In the genomic region with DNA sequence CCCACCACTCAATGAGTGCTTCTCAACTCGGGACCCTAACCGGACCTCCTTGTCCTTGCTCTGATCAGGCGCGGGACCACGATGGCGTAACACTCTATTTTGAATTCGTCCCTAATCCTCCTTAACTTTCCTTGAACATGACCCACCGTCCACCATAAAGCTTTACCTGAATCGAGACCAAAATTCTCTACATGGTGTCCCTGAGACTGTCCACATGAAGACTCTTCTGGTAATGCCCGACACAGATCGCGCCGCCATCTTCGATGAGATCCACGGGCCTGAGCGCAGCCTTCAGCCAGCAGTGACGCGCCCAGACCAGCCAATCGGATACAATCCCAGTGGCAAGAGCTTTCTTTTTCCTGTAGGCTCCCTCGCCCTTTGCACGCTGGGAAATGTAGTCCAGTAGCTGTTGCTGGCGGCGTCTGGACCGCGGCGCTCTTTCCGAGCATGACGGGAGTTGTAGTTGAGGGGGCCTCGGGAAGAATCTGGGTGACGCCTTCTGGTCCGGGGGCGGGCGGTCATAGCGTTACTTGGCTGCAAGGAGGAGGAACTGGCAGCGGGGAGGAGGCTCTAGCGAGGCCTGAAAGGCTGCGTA, we compare ENCODE assay signal across 8 cellular contexts. TPM values are rescaled to one million over a fixed set of nuclear protein-coding genes. Genes with fewer than 3 reads are reported as not detected.
DNase-seq lines count a peak whose midpoint lies in the region; ATAC-seq and TF ChIP-seq lines count a peak whose summit lies in the region.

TSS of gene MRPL50 (minus strand) at position 284 of the 595 bp plus-strand sequence. CDS start at position 258, 26 bp downstream.
TSS of gene ZNF189 (plus strand) at position 517 of the 595 bp plus-strand sequence. CDS start 306 bp downstream, outside the sequence.

- no peaks in the 10 kb centered on the region for H3K27me3 ChIP-seq in CD8-positive, alpha-beta T cell (ENCODE audit: insufficient read depth, low read length)
- H3K27me3 ChIP-seq in effector memory CD4-positive, alpha-beta T cell (replicated peaks; ENCODE audit: control insufficient read depth, insufficient read depth, low read length, poor library complexity, severe bottlenecking) = no peaks in the 10 kb centered on the region

- H3K4me1 ChIP-seq in CD8-positive, alpha-beta T cell (ENCODE audit: insufficient read depth, low read length) = peaks cover 54% of the 10 kb centered on the region
- peaks cover 22% of the 10 kb centered on the region for H3K4me1 ChIP-seq in effector memory CD4-positive, alpha-beta T cell (ENCODE audit: control insufficient read depth, insufficient read depth, low read length, poor library complexity, severe bottlenecking)

- no peaks in the 10 kb centered on the region for H3K27me3 Mint-ChIP-seq in CD8-positive, alpha-beta T cell (ENCODE audit: low read depth)

- peak within 1 kb of the TSS; percentile 87 for H3K4me3 ChIP-seq in CD8-positive, alpha-beta T cell (ENCODE audit: low read depth, low read length)
- H3K4me3 ChIP-seq in effector memory CD4-positive, alpha-beta T cell (ENCODE audit: insufficient read depth, low read depth, low read length, poor library complexity, severe bottlenecking) = peak within 1 kb of the TSS; percentile 77

- no peaks in the 10 kb centered on the region for H3K9me3 ChIP-seq in CD8-positive, alpha-beta T cell (ENCODE audit: low read length)
- no peaks in the 10 kb centered on the region for H3K9me3 ChIP-seq in effector memory CD4-positive, alpha-beta T cell (ENCODE audit: control insufficient read depth, low read length)

- H3K9me3 Mint-ChIP-seq in CD8-positive, alpha-beta T cell = peaks cover 4% of the 10 kb centered on the region

- H3K36me3 Mint-ChIP-seq in CD8-positive, alpha-beta T cell = peaks cover 74% of the 10 kb centered on the region

- peak; percentile 89 to 99 (median 94) for DNase-seq in CD8-positive, alpha-beta T cell
- peak; percentile 85 for DNase-seq in HS-27A (ENCODE audit: low read depth)
- peak; percentile 83 for DNase-seq in NK-92 (lab: John Stamatoyannopoulos, UW; ENCODE audit: unreplicated experiment)
- DNase-seq in activated CD8-positive, alpha-beta memory T cell treated with anti-CD3 and anti-CD28 coated beads for 24 hours = peak; percentile 95
- DNase-seq in effector memory CD4-positive, alpha-beta T cell = peak; percentile 88 to 96 (median 95)
- DNase-seq in medulla oblongata (ENCODE audit: extremely low spot score) = peak; percentile 100
- peak; percentile 94 for DNase-seq in stimulated activated CD8-positive, alpha-beta memory T cell treated with anti-CD3 and anti-CD28 coated beads, Interleukin-12 subunit alpha, Interleukin-12 subunit beta, amount 100 ng/mL, for 1 hour (ENCODE audit: low read depth)

- CTCF ChIA-PET in CD8-positive, alpha-beta T cell (lab: Charles Lee) = interaction anchor here (1.3 to 1.4 kb wide), 2 partner anchors 10 to 134 kb away, joined by 4 to 5 read pairs; no protein-coding TSS in a partner anchor

- H3K27ac Mint-ChIP-seq in CD8-positive, alpha-beta T cell = peak within 1 kb of the TSS; percentile 99

- peaks cover 80% of the 10 kb centered on the region for H3K4me1 Mint-ChIP-seq in CD8-positive, alpha-beta T cell (ENCODE audit: low read depth)

- ATAC-seq in CD8-positive, alpha-beta T cell = peak; percentile 93
- peak; percentile 99 for ATAC-seq in GM19467 (IDR thresholded peaks at IDR 0.05; ENCODE audit: unreplicated experiment)

- peaks cover 11% of the 10 kb centered on the region for H3K36me3 ChIP-seq in CD8-positive, alpha-beta T cell (ENCODE audit: insufficient read depth, low read length)
- peaks cover 27% of the 10 kb centered on the region for H3K36me3 ChIP-seq in effector memory CD4-positive, alpha-beta T cell (ENCODE audit: control insufficient read depth, insufficient read depth, low read length)

- peak within 1 kb of the TSS; percentile 98 for H3K27ac ChIP-seq in CD8-positive, alpha-beta T cell (ENCODE audit: low read depth, low read length)
- H3K27ac ChIP-seq in effector memory CD4-positive, alpha-beta T cell (ENCODE audit: insufficient read depth, low read length, poor library complexity, severe bottlenecking) = peak within 1 kb of the TSS; percentile 92

- peak within 1 kb of the TSS; percentile 97 for H3K4me3 Mint-ChIP-seq in CD8-positive, alpha-beta T cell

- TF ChIP-seq CTCF in CD8-positive, alpha-beta T cell (IDR thresholded peaks at IDR 0.05) = no peak

- intact Hi-C loops in CD8-positive, alpha-beta T cell (cut with DNase I, micrococcal nuclease) = loop anchor here (1.0 to 10.0 kb wide), 8 partner anchors 135 to 1574 kb away; partner anchors contain the start of genes RNF20 (in 2 of the 2), STX17 (in 2 of the 2), ERP44 (in 1 of the 2) and INVS (in 1 of the 2)

- POLR2A ChIA-PET in CD8-positive, alpha-beta T cell (lab: Charles Lee) = interaction anchor here (0.5 to 1.6 kb wide), 8 partner anchors 10 to 173 kb away, joined by 3 to 19 read pairs (median 3); partner anchors contain the start of gene RNF20

RNA-seq across cellular contexts. Expression of gene MRPL50, which starts in this region (rescaled TPM):
- 1 to 10 TPM; 7.5 to 8.4 TPM for total RNA-seq in CD8-positive, alpha-beta T cell

RNA-seq across cellular contexts. Expression of gene ZNF189, which starts in this region (rescaled TPM):
- 1 to 10 TPM; 4.0 to 5.2 TPM for total RNA-seq in CD8-positive, alpha-beta T cell

Comparison
In these comparisons a context has a peak if more than half of its experiments do, and no peak if none do; other contexts are left out.
1. Peak in every context shown above with its lines: DNase-seq, ATAC-seq, H3K4me3 ChIP-seq and H3K27ac ChIP-seq.